In the genomic region with DNA sequence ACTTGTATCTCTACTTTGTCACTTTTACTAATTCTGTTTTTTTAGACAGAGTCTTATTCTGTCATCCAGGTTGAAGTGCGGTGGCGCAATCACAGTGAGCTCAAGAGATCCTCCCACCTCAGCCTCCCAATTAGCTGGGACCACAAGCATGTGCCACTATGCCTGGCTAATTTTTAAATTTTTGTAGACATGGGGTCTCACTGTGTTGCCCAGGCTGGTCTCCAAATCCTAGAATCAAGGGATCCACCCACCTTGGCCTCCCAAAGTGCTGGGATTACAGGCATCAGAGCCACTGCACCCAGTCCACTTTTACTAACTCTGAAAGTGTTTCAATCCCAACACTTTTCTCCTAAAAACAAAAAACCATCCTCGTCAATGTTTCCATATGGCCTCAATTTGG, we compare ENCODE assay signal across 19 cellular contexts.
DNase-seq lines count a peak whose midpoint lies in the region; ATAC-seq and TF ChIP-seq lines count a peak whose summit lies in the region.
"Had no signal": no experiment of that assay in that cellular context is flagged by ENCODE, and none has a peak within 500 bp of the region (broad histone marks: within the 10 kb centered on the region; RNA-seq: fewer than 3 reads in every experiment).

No MANE protein-coding gene starts in this region.

- H3K36me3 ChIP-seq in endodermal cell (ENCODE audit: control insufficient read depth, insufficient read depth, low read length) = no peaks in the 10 kb centered on the region
- H3K36me3 ChIP-seq: SJCRH30 had no signal

- H3K9me3 ChIP-seq in right cardiac atrium (ENCODE audit: control insufficient read depth, low read length) = no peaks in the 10 kb centered on the region
- no peaks in the 10 kb centered on the region for H3K9me3 ChIP-seq in endodermal cell (ENCODE audit: control insufficient read depth, low read length)
- H3K9me3 ChIP-seq: SJCRH30 had no signal

- no peak overlapping the region for H3K27ac Mint-ChIP-seq in endodermal cell
- H3K27ac Mint-ChIP-seq in osteocyte (ENCODE audit: unreplicated experiment) = no peak overlapping the region
- H3K27ac Mint-ChIP-seq: CD14-positive monocyte, IgD-negative memory B cell had no signal

- H3K9me3 Mint-ChIP-seq in endodermal cell (no peaks in the 10 kb centered on the region), osteocyte (ENCODE audit: unreplicated experiment) (no peaks in the 10 kb centered on the region)
- H3K9me3 Mint-ChIP-seq: IgD-negative memory B cell had no signal

- H3K27me3 ChIP-seq in right cardiac atrium (ENCODE audit: control insufficient read depth, insufficient read depth) (no peaks in the 10 kb centered on the region), endodermal cell (ENCODE audit: control insufficient read depth, insufficient read depth, low read length, poor library complexity, severe bottlenecking) (peaks cover 36% of the 10 kb centered on the region)
- H3K27me3 ChIP-seq: SJCRH30 had no signal

- no peak overlapping the region for H3K9ac ChIP-seq in endodermal cell (ENCODE audit: extremely low read depth, low read length, poor library complexity, severe bottlenecking)

- H3K27me3 Mint-ChIP-seq in endodermal cell (ENCODE audit: insufficient read depth) = peaks cover 50% of the 10 kb centered on the region
- peaks cover 28% of the 10 kb centered on the region for H3K27me3 Mint-ChIP-seq in osteocyte (ENCODE audit: unreplicated experiment)

- 75% methylated on average over 3 of the region's 3 CpGs for WGBS in right cardiac atrium
- WGBS in endodermal cell (ENCODE audit: insufficient coverage in 1 of 2, insufficient read length in 1 of 2), 2 experiments = 85 to 97% methylated on average over 3 of the region's 3 CpGs

- intact Hi-C loops in cardiac septum (cut with DNase I) (no loop called here), right cardiac atrium (cut with DNase I) (loop anchor here in 1 of 4 donors (10.0 kb wide), 1 partner anchor 231 kb away; no protein-coding TSS in a partner anchor)

- no peak overlapping the region for H3K4me3 Mint-ChIP-seq in endodermal cell
- no peak overlapping the region for H3K4me3 Mint-ChIP-seq in osteocyte (ENCODE audit: unreplicated experiment)
- H3K4me3 Mint-ChIP-seq: IgD-negative memory B cell had no signal

- no peak overlapping the region for H3K27ac ChIP-seq in right cardiac atrium (ENCODE audit: low read length)
- H3K27ac ChIP-seq in endodermal cell (ENCODE audit: low read depth, low read length) = no peak overlapping the region
- H3K27ac ChIP-seq: SJCRH30 had no signal

- no peaks in the 10 kb centered on the region for H3K4me1 ChIP-seq in right cardiac atrium (ENCODE audit: control insufficient read depth, insufficient read depth, low read length)
- H3K4me1 ChIP-seq in endodermal cell (ENCODE audit: control insufficient read depth, insufficient read depth, low read length) = no peaks in the 10 kb centered on the region
- H3K4me1 ChIP-seq: SJCRH30 had no signal

- H3K4me3 ChIP-seq in right cardiac atrium (ENCODE audit: low read length) (no peak overlapping the region), endodermal cell (ENCODE audit: low read length) (no peak overlapping the region)
- H3K4me3 ChIP-seq: GM12878, SJCRH30 had no signal

- peaks cover 7% of the 10 kb centered on the region for H3K4me1 Mint-ChIP-seq in endodermal cell
- peaks cover 14% of the 10 kb centered on the region for H3K4me1 Mint-ChIP-seq in osteocyte (ENCODE audit: unreplicated experiment)

- no peak for ATAC-seq in right cardiac atrium
- ATAC-seq in HG02759 (IDR thresholded peaks at IDR 0.05; ENCODE audit: unreplicated experiment) = no peak
- ATAC-seq: GM12878 had no signal

- H3K36me3 Mint-ChIP-seq in endodermal cell (ENCODE audit: low read depth) (no peaks in the 10 kb centered on the region), osteocyte (ENCODE audit: unreplicated experiment) (no peaks in the 10 kb centered on the region)
- H3K36me3 Mint-ChIP-seq: CD14-positive monocyte, IgD-negative memory B cell had no signal

- no peak for TF ChIP-seq CTCF in endodermal cell (conservative IDR thresholded peaks at IDR 0.05)
- no peak for TF ChIP-seq CTCF in osteocyte (IDR thresholded peaks at IDR 0.05)

- peak; percentile 20 for DNase-seq in cardiac septum (ENCODE audit: low spot score)
- DNase-seq in right cardiac atrium = no peak
- DNase-seq in endodermal cell = peak; percentile 19
- peak; percentile 38 for DNase-seq in osteocyte (ENCODE audit: extremely low spot score, unreplicated experiment)
- DNase-seq in ureter (ENCODE audit: low spot score) = peak; percentile 3
- DNase-seq in nucleus accumbens (lab: John Stamatoyannopoulos, UW) = no peak
- DNase-seq in MV-4-11 (lab: John Stamatoyannopoulos, UW) = no peak
- DNase-seq: DMS79 treated with DMSO at 0.1 percent for 48 hours, H7, NCI-H1417 treated with DMSO at 0.1 percent for 48 hours, NCI-H187, NCI-H446, NCI-H526, OCI-M1, SJCRH30 had no signal

Comparison
In these comparisons a context has a peak if more than half of its experiments do, and no peak if none do; other contexts are left out.
1. DNase-seq: peak in cardiac septum (single experiment), endodermal cell (single experiment), osteocyte (single experiment) and ureter (single experiment); none in right cardiac atrium (0 of 3), nucleus accumbens (0 of 56) and MV-4-11 (single experiment).